In genomic region chr5:144072518-144072927, GRCh38 we compare ENCODE assay signal across 20 cellular contexts.
DNase-seq lines count a peak whose midpoint lies in the region; ATAC-seq and TF ChIP-seq lines count a peak whose summit lies in the region.
"Had no signal": no experiment of that assay in that cellular context is flagged by ENCODE, and none has a peak within 500 bp of the region (broad histone marks: within the 10 kb centered on the region; RNA-seq: fewer than 3 reads in every experiment).

No MANE protein-coding gene starts in this region.

- TF ChIP-seq CTCF in smooth muscle cell (IDR thresholded peaks at IDR 0.05; ENCODE audit: borderline replicate concordance, insufficient read depth, poor library complexity, severe bottlenecking) (no peak), MM.1S (IDR thresholded peaks at IDR 0.05; ENCODE audit: low read length) (no peak), ascending aorta (IDR thresholded peaks at IDR 0.05) (no peak)

- no peak overlapping the region for H3K4me3 ChIP-seq in GM23248
- H3K4me3 ChIP-seq in smooth muscle cell = no peak overlapping the region
- no peak overlapping the region for H3K4me3 ChIP-seq in MM.1S (ENCODE audit: low read length)
- no peak overlapping the region for H3K4me3 ChIP-seq in ascending aorta
- H3K4me3 ChIP-seq: body of pancreas, heart left ventricle had no signal

- no peaks in the 10 kb centered on the region for H4K20me1 ChIP-seq in GM23248 (ENCODE audit: insufficient read depth)
- H4K20me1 ChIP-seq in smooth muscle cell (ENCODE audit: low read depth) = no peaks in the 10 kb centered on the region
- no peaks in the 10 kb centered on the region for H4K20me1 ChIP-seq in MM.1S (ENCODE audit: insufficient read depth, low read length)

- H2AFZ ChIP-seq in GM23248 (no peak overlapping the region), smooth muscle cell (ENCODE audit: low read depth) (no peak overlapping the region), MM.1S (ENCODE audit: low read length) (no peak overlapping the region)

- H3K27me3 ChIP-seq in GM23248 (replicated peaks; ENCODE audit: insufficient read depth) (no peaks in the 10 kb centered on the region), smooth muscle cell (ENCODE audit: low read depth) (no peaks in the 10 kb centered on the region), MM.1S (replicated peaks; ENCODE audit: insufficient read depth, low read length) (no peaks in the 10 kb centered on the region), ascending aorta (no peaks in the 10 kb centered on the region)
- H3K27me3 ChIP-seq: body of pancreas, heart left ventricle had no signal

- H3K9me2 ChIP-seq in GM23248 (ENCODE audit: insufficient read depth) (no peaks in the 10 kb centered on the region), MM.1S (replicated peaks; ENCODE audit: insufficient read depth, low read length) (no peaks in the 10 kb centered on the region)

- intact Hi-C loops in ascending aorta (cut with DNase I) = no loop called here

- H3F3A ChIP-seq in GM23248 (ENCODE audit: insufficient read depth) (peaks cover 23% of the 10 kb centered on the region), smooth muscle cell (ENCODE audit: low read depth) (no peaks in the 10 kb centered on the region), MM.1S (ENCODE audit: insufficient read depth, low read length) (no peaks in the 10 kb centered on the region)

- DNase-seq in GM23248 (peak; percentile 74), T1000 (lab: John Stamatoyannopoulos, UW) (peak; percentile 3), fibroblast of peridontal ligament (ENCODE audit: extremely low read depth) (peak; percentile 95), smooth muscle cell (lab: John Stamatoyannopoulos, UW; ENCODE audit: unreplicated experiment) (no peak), MM.1S (no peak), ascending aorta (ENCODE audit: low spot score in 2 of 2) (no peak)
- DNase-seq: activated CD8-positive, alpha-beta memory T cell treated with anti-CD3 and anti-CD28 coated beads for 24 hours; activated effector memory CD4-positive, alpha-beta T cell treated with Interleukin-2 at 50 U/mL for 16 hours; body of pancreas; COR-L47; effector memory CD4-positive, alpha-beta T cell; H9; heart left ventricle; naive thymus-derived CD4-positive, alpha-beta T cell; right cardiac atrium; stimulated activated CD4-positive, alpha-beta T cell treated with anti-CD3 and anti-CD28 coated beads, Interleukin-4, amount 100 ng/mL, for 4 hours had no signal

- H3K4me1 ChIP-seq in GM23248 (ENCODE audit: insufficient read depth) = peaks cover 36% of the 10 kb centered on the region
- no peaks in the 10 kb centered on the region for H3K4me1 ChIP-seq in smooth muscle cell (ENCODE audit: low read depth)
- H3K4me1 ChIP-seq in MM.1S (ENCODE audit: low read length) = no peaks in the 10 kb centered on the region
- H3K4me1 ChIP-seq in ascending aorta = no peaks in the 10 kb centered on the region
- H3K4me1 ChIP-seq: body of pancreas, heart left ventricle had no signal

- no peak for ATAC-seq in GM21528 (IDR thresholded peaks at IDR 0.05; ENCODE audit: low FRiP score, unreplicated experiment)
- ATAC-seq in GM19395 (IDR thresholded peaks at IDR 0.05; ENCODE audit: unreplicated experiment) = no peak
- ATAC-seq: body of pancreas; heart left ventricle; left lobe of liver; naive thymus-derived CD4-positive, alpha-beta T cell; right cardiac atrium; stimulated activated effector memory CD8-positive, alpha-beta T cell treated with anti-CD3 and anti-CD28 coated beads, Interleukin-12 subunit alpha, Interleukin-12 subunit beta, amount 100 ng/mL, for 72 hours had no signal

- peak overlapping the region; percentile 61 for H3K27ac ChIP-seq in GM23248
- no peak overlapping the region for H3K27ac ChIP-seq in smooth muscle cell (ENCODE audit: low read depth)
- H3K27ac ChIP-seq in MM.1S (ENCODE audit: low read length) = no peak overlapping the region
- no peak overlapping the region for H3K27ac ChIP-seq in ascending aorta
- H3K27ac ChIP-seq: body of pancreas, heart left ventricle had no signal

- H3K36me3 ChIP-seq in GM23248 (ENCODE audit: low read depth) (no peaks in the 10 kb centered on the region), smooth muscle cell (ENCODE audit: low read depth) (no peaks in the 10 kb centered on the region), MM.1S (replicated peaks; ENCODE audit: insufficient read depth, low read length) (no peaks in the 10 kb centered on the region), ascending aorta (no peaks in the 10 kb centered on the region)
- H3K36me3 ChIP-seq: heart left ventricle had no signal

- in situ Hi-C loops in GM23248 (cut with MboI) = no loop called here

- no peak overlapping the region for H3K9ac ChIP-seq in GM23248
- H3K9ac ChIP-seq in smooth muscle cell (ENCODE audit: low read depth) = no peak overlapping the region
- no peak overlapping the region for H3K9ac ChIP-seq in MM.1S (ENCODE audit: low read length)

- H3K9me3 ChIP-seq in GM23248 (ENCODE audit: low read depth) (no peaks in the 10 kb centered on the region), smooth muscle cell (replicated peaks; ENCODE audit: low read depth) (no peaks in the 10 kb centered on the region), MM.1S (replicated peaks; ENCODE audit: insufficient read depth, low read length) (no peaks in the 10 kb centered on the region), ascending aorta (no peaks in the 10 kb centered on the region)
- H3K9me3 ChIP-seq: body of pancreas had no signal

- H3K79me2 ChIP-seq in GM23248 (ENCODE audit: insufficient read depth) = no peaks in the 10 kb centered on the region
- no peaks in the 10 kb centered on the region for H3K79me2 ChIP-seq in smooth muscle cell (ENCODE audit: low read depth)
- H3K79me2 ChIP-seq in MM.1S (ENCODE audit: low read length) = no peaks in the 10 kb centered on the region

- H3K4me2 ChIP-seq in GM23248 (ENCODE audit: unreplicated experiment) (peak overlapping the region; percentile 41), smooth muscle cell (peak overlapping the region; percentile 28), MM.1S (ENCODE audit: low read depth, low read length) (no peak overlapping the region)

Comparison
In these comparisons a context has a peak if more than half of its experiments do, and no peak if none do; other contexts are left out.
1. DNase-seq: peak in GM23248 (single experiment), T1000 (single experiment) and fibroblast of peridontal ligament (single experiment); none in smooth muscle cell (single experiment), MM.1S (single experiment) and ascending aorta (0 of 2).